In genomic region chr13:99231726-99232125, GRCh38 we compare ENCODE assay signal across 10 cellular contexts. TPM values are rescaled to one million over a fixed set of nuclear protein-coding genes. Genes with fewer than 3 reads are reported as not detected.
A peak's percentile ranks its signal among the peaks of the same experiment; 100 is the strongest.
DNase-seq lines count a peak whose midpoint lies in the region; ATAC-seq and TF ChIP-seq lines count a peak whose summit lies in the region.
"Had no signal": no experiment of that assay in that cellular context is flagged by ENCODE, and none has a peak within 500 bp of the region (broad histone marks: within the 10 kb centered on the region; RNA-seq: fewer than 3 reads in every experiment).

No MANE protein-coding gene starts in this region.

- intact Hi-C loops in natural killer cell (cut with micrococcal nuclease) = no loop called here

- POLR2A ChIA-PET in T-cell (lab: Charles Lee) = interaction anchor here (0.5 to 1.6 kb wide), 8 partner anchors 14 to 43 kb away, joined by 3 to 13 read pairs (median 4); partner anchors contain the start of gene UBAC2 (in 1 of the 2)
- POLR2A ChIA-PET in RWPE1 (lab: Yijun Ruan, JAX; ENCODE audit: low non-redundant PET) = no interaction called here

- H3K4me1 Mint-ChIP-seq in T-cell (peaks cover 64 to 81% (median 76%) of the 10 kb centered on the region in 3 donors), natural killer cell (peaks cover 48 to 51% of the 10 kb centered on the region in 2 donors)

- ATAC-seq in GM18519 (IDR thresholded peaks at IDR 0.05; ENCODE audit: low FRiP score, unreplicated experiment) = peak; percentile 42
- peak; percentile 31 for ATAC-seq in HG03378 (IDR thresholded peaks at IDR 0.05; ENCODE audit: unreplicated experiment)
- no peak for ATAC-seq in T-cell (replicated peaks in 1 of 4)
- ATAC-seq in natural killer cell = peak in 1 of 3 donors; percentile 5
- ATAC-seq: gastroesophageal sphincter had no signal

- H3K36me3 Mint-ChIP-seq in T-cell (peaks cover 19% of the 10 kb centered on the region), natural killer cell (no peaks in the 10 kb centered on the region)

- H3K9me3 Mint-ChIP-seq in T-cell = no peaks in the 10 kb centered on the region
- H3K9me3 Mint-ChIP-seq in natural killer cell = no peaks in the 10 kb centered on the region

- no peak for TF ChIP-seq CTCF in natural killer cell (IDR thresholded peaks at IDR 0.05)
- no peak for TF ChIP-seq CTCF in RWPE1 (conservative IDR thresholded peaks at IDR 0.05; ENCODE audit: low read depth)

- H3K27me3 Mint-ChIP-seq in T-cell (no peaks in the 10 kb centered on the region), natural killer cell (ENCODE audit: low read depth in 2 of 2) (no peaks in the 10 kb centered on the region)

- H3K27ac Mint-ChIP-seq in T-cell = peak overlapping the region; percentile 79 to 85
- H3K27ac Mint-ChIP-seq in natural killer cell = peak overlapping the region; percentile 49 to 67

- DNase-seq in T-cell (no peak), natural killer cell (no peak), HT-29 (ENCODE audit: low spot score) (no peak), RWPE1 (ENCODE audit: low spot score) (no peak)
- no peak for DNase-seq in activated CD4-positive, CD25-positive, alpha-beta regulatory T cell (lab: John Stamatoyannopoulos, UW)
- DNase-seq: NCI-H1694 treated with DMSO at 0.1 percent for 48 hours; stimulated activated CD4-positive, alpha-beta T cell treated with anti-CD3 and anti-CD28 coated beads, Interleukin-12 subunit alpha, Interleukin-12 subunit beta, amount 100 ng/mL, for 4 hours had no signal

- H3K27ac ChIP-seq in RWPE1 = no peak overlapping the region
- H3K27ac ChIP-seq: gastroesophageal sphincter had no signal

- CTCF ChIA-PET in T-cell (lab: Charles Lee) (interaction anchor here (0.6 to 2.6 kb wide), 10 partner anchors 13 to 815 kb away, joined by 3 to 7 read pairs (median 3); no protein-coding TSS in a partner anchor), RWPE1 (lab: Yijun Ruan, JAX) (no interaction called here)

- peak overlapping the region in 1 of 3 donors; percentile 57 for H3K4me3 Mint-ChIP-seq in T-cell
- peak overlapping the region; percentile 15 for H3K4me3 Mint-ChIP-seq in natural killer cell

RNA-seq across cellular contexts. Expression of gene GPR18, which starts 26.5 kb away (rescaled TPM):
- 10 to 100 TPM; 15.2 to 26.7 (median 16.7) TPM for total RNA-seq in T-cell
- 10 to 100 TPM; 11.4 to 41.7 (median 25.5) TPM for total RNA-seq in natural killer cell
- total RNA-seq in HT-29 (2014; rRNA removed; shearing (Covaris generic)) = not detected in 2 replicates
- total RNA-seq: gastroesophageal sphincter had no signal

RNA-seq across cellular contexts. Expression of gene UBAC2, which starts 31.1 kb away (rescaled TPM):
- total RNA-seq in T-cell = 10 to 100 TPM; 83.3 to 99.3 (median 84.9) TPM
- 10 to 100 TPM; 50.6 to 59.1 (median 56.4) TPM for total RNA-seq in natural killer cell
- 73.4 and 75.7 TPM in 2 replicates for total RNA-seq in HT-29 (2014; rRNA removed; shearing (Covaris generic))

Comparison
In these comparisons a context has a peak if more than half of its experiments do, and no peak if none do; other contexts are left out.
1. ATAC-seq: peak in GM18519 (single experiment) and HG03378 (single experiment); none in T-cell (0 of 4).
2. RNA of gene GPR18, which starts 26.5 kb away (total RNA-seq): 11.4 to 41.7 TPM in natural killer cell and 15.2 to 26.7 TPM in T-cell; not detected in HT-29; every median in the first group is over 10 times any median in the second.